Comparison of ENCODE assay signal across 7 cellular contexts in the genomic region with DNA sequence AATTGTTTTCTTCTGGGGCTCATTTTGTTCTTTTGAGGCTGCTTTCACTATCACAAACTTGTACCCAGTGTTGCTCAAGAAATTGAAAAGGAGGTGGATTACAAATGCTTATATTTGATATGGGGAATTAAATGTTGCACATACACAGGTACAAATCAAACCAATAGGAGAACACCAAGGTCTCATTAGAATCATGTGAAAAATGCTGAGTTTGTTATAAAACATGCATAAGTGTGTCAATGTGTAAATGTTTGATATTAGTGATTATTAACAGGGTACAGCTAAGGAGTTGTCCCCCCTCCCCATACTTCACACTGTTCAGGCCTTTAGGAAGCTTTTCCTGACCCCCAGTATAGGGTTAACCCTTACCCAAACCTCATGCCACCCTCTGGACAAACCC.
"Had no signal": no experiment of that assay in that cellular context is flagged by ENCODE, and none has a peak within 500 bp of the region (broad histone marks: within the 10 kb centered on the region; RNA-seq: fewer than 3 reads in every experiment).

No MANE protein-coding gene starts in this region.

- DNase-seq: Karpas-422, Kasumi-1, KBM-7, KG1 had no signal

- H3K4me2 ChIP-seq: KMS-11 had no signal

- H3K9ac ChIP-seq: KMS-11 had no signal

- FAIRE-seq: HTR-8/SVneo had no signal

- H3K27ac ChIP-seq: HL-60, KMS-11 had no signal
